Comparison of ENCODE assay signal across 24 cellular contexts in the genomic region with DNA sequence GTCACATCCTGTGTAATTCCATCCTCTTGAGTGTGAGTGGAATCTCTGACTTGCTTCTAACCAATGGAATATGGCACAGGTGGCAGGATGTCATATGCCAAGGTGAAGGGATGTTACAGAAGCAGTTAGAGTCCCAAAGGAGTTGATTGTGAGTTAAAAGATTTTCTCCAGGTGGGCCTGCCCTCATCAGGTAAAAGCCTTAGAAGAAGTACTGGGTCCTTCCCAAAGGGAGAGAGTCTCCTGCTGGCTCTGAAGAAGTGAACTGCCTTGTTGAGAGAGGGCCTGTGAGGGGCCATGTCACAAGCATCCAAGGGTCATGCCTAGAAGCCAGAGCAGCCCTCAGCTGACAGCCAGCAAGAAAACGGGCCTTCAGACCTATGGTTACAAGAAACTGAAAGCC. TPM values are rescaled to one million over a fixed set of nuclear protein-coding genes. Genes with fewer than 3 reads are reported as not detected.
A peak's percentile ranks its signal among the peaks of the same experiment; 100 is the strongest.
DNase-seq lines count a peak whose midpoint lies in the region; ATAC-seq, FAIRE-seq and TF ChIP-seq lines count a peak whose summit lies in the region.
"Had no signal": no experiment of that assay in that cellular context is flagged by ENCODE, and none has a peak within 500 bp of the region (broad histone marks: within the 10 kb centered on the region; RNA-seq: fewer than 3 reads in every experiment).

No MANE protein-coding gene starts in this region.

- CTCF ChIA-PET in Calu3 (lab: Charles Lee) = no interaction called here

- peak; percentile 52 for DNase-seq in activated CD8-positive, alpha-beta memory T cell treated with anti-CD3 and anti-CD28 coated beads for 24 hours
- DNase-seq in activated CD8-positive, alpha-beta memory T cell treated with anti-CD3 and anti-CD28 coated beads, Interleukin-2, amount 50 U/mL, for 4 hours = no peak
- DNase-seq in Calu3 (no peak), NCI-H1105 (lab: John Stamatoyannopoulos, UW) (no peak), GM12892 (ENCODE audit: insufficient read length) (no peak)
- no peak for DNase-seq in activated naive CD8-positive, alpha-beta T cell treated with anti-CD3 and anti-CD28 coated beads, Interleukin-2, amount 10 ng/mL, durations not matched to agents 7 days and 5 days
- no peak for DNase-seq in naive thymus-derived CD8-positive, alpha-beta T cell
- DNase-seq: activated naive CD4-positive, alpha-beta T cell; aorta; central memory CD4-positive, alpha-beta T cell; DMS 273 treated with DMSO at 0.1 percent for 48 hours; foreskin keratinocyte; immature natural killer cell; MG63; NCI-H1436; posterior cingulate gyrus had no signal

- ATAC-seq in activated naive CD8-positive, alpha-beta T cell treated with anti-CD3 and anti-CD28 coated beads, Interleukin-2, amount 10 ng/mL, durations not matched to agents 7 days and 5 days (ENCODE audit: low read depth) = no peak
- no peak for ATAC-seq in naive thymus-derived CD8-positive, alpha-beta T cell
- ATAC-seq in GM19463 (IDR thresholded peaks at IDR 0.05; ENCODE audit: unreplicated experiment) = no peak
- ATAC-seq: foreskin keratinocyte, left lobe of liver, Right ventricle myocardium inferior, sciatic nerve had no signal

- H3K9me3 Mint-ChIP-seq in Calu3 (ENCODE audit: low read depth, unreplicated experiment) = no peaks in the 10 kb centered on the region
- H3K9me3 Mint-ChIP-seq in activated naive CD8-positive, alpha-beta T cell treated with anti-CD3 and anti-CD28 coated beads, Interleukin-2, amount 10 ng/mL, durations not matched to agents 7 days and 5 days = no peaks in the 10 kb centered on the region
- no peaks in the 10 kb centered on the region for H3K9me3 Mint-ChIP-seq in naive thymus-derived CD8-positive, alpha-beta T cell
- H3K9me3 Mint-ChIP-seq: neural crest cell had no signal

- peaks cover 71% of the 10 kb centered on the region for H3K36me3 Mint-ChIP-seq in Calu3 (ENCODE audit: insufficient read depth, unreplicated experiment)
- H3K36me3 Mint-ChIP-seq in activated naive CD8-positive, alpha-beta T cell treated with anti-CD3 and anti-CD28 coated beads, Interleukin-2, amount 10 ng/mL, durations not matched to agents 7 days and 5 days = peaks cover 32% of the 10 kb centered on the region
- H3K36me3 Mint-ChIP-seq in naive thymus-derived CD8-positive, alpha-beta T cell = peaks cover 0 to 28% (median 11%) of the 10 kb centered on the region in 3 donors
- H3K36me3 Mint-ChIP-seq: immature natural killer cell had no signal

- no peaks in the 10 kb centered on the region for H3K27me3 Mint-ChIP-seq in Calu3 (ENCODE audit: unreplicated experiment)
- H3K27me3 Mint-ChIP-seq in activated naive CD8-positive, alpha-beta T cell treated with anti-CD3 and anti-CD28 coated beads, Interleukin-2, amount 10 ng/mL, durations not matched to agents 7 days and 5 days = no peaks in the 10 kb centered on the region
- H3K27me3 Mint-ChIP-seq in naive thymus-derived CD8-positive, alpha-beta T cell = no peaks in the 10 kb centered on the region
- H3K27me3 Mint-ChIP-seq: type B pancreatic cell had no signal

- BruUV-seq in Calu3 (replicated peaks; lab: Mats Ljungman, UMichigan) = no TSS peak

- FAIRE-seq in GM12892 (lab: Jason Lieb, UNC) = no peak
- FAIRE-seq: H54 had no signal

- TF ChIP-seq CTCF in Calu3 (IDR thresholded peaks at IDR 0.05; ENCODE audit: unreplicated experiment) = no peak

- H3K4me1 Mint-ChIP-seq in Calu3 (ENCODE audit: low read depth, unreplicated experiment) = peaks cover 83% of the 10 kb centered on the region
- H3K4me1 Mint-ChIP-seq in activated naive CD8-positive, alpha-beta T cell treated with anti-CD3 and anti-CD28 coated beads, Interleukin-2, amount 10 ng/mL, durations not matched to agents 7 days and 5 days = peaks cover 45% of the 10 kb centered on the region
- peaks cover 30 to 90% (median 84%) of the 10 kb centered on the region in 4 donors for H3K4me1 Mint-ChIP-seq in naive thymus-derived CD8-positive, alpha-beta T cell

- intact Hi-C loops in Calu3 (cut with micrococcal nuclease; ENCODE audit: unreplicated experiment) = loop anchor here (5.0 kb wide), 1 partner anchor 63 kb away; no protein-coding TSS in a partner anchor

- TF ChIP-seq POLR2A in GM12892 (IDR thresholded peaks at IDR 0.05; ENCODE audit: low read depth, low read length) = no peak

- H3K4me3 Mint-ChIP-seq in Calu3 (ENCODE audit: low read depth, unreplicated experiment) = no peak overlapping the region
- H3K4me3 Mint-ChIP-seq in activated naive CD8-positive, alpha-beta T cell treated with anti-CD3 and anti-CD28 coated beads, Interleukin-2, amount 10 ng/mL, durations not matched to agents 7 days and 5 days = no peak overlapping the region
- peak overlapping the region in 3 of 10 donors; percentile 30 to 56 (median 33) for H3K4me3 Mint-ChIP-seq in naive thymus-derived CD8-positive, alpha-beta T cell
- H3K4me3 Mint-ChIP-seq: immature natural killer cell, neural crest cell, type B pancreatic cell had no signal

- POLR2A ChIA-PET in activated naive CD8-positive, alpha-beta T cell treated with anti-CD3 and anti-CD28 coated beads, Interleukin-2, amount 10 ng/mL, durations not matched to agents 7 days and 5 days (lab: Charles Lee) = interaction anchor here (1.9 to 2.7 kb wide), 2 partner anchors 10 to 20 kb away, joined by 4 to 10 read pairs; no protein-coding TSS in a partner anchor
- POLR2A ChIA-PET in naive thymus-derived CD8-positive, alpha-beta T cell (lab: Charles Lee) = interaction anchor here (1.1 to 7.9 kb wide), 7 partner anchors 10 to 56 kb away, joined by 3 to 52 read pairs (median 14); no protein-coding TSS in a partner anchor

- peak overlapping the region; percentile 98 for H3K27ac Mint-ChIP-seq in Calu3 (ENCODE audit: unreplicated experiment)
- H3K27ac Mint-ChIP-seq in activated naive CD8-positive, alpha-beta T cell treated with anti-CD3 and anti-CD28 coated beads, Interleukin-2, amount 10 ng/mL, durations not matched to agents 7 days and 5 days = peak overlapping the region; percentile 58
- H3K27ac Mint-ChIP-seq in naive thymus-derived CD8-positive, alpha-beta T cell = peak overlapping the region; percentile 25 to 100 (median 74)
- H3K27ac Mint-ChIP-seq: type B pancreatic cell had no signal

RNA-seq across cellular contexts. Expression of a gene that starts 13.1 kb away (rescaled TPM):
- 113 and 131 TPM in 2 replicates for total RNA-seq in Calu3 (2022)
- 10 to 100 TPM; 45.3 to 49.0 TPM for total RNA-seq in activated naive CD8-positive, alpha-beta T cell treated with anti-CD3 and anti-CD28 coated beads, Interleukin-2, amount 10 ng/mL, durations not matched to agents 7 days and 5 days
- total RNA-seq in naive thymus-derived CD8-positive, alpha-beta T cell = 10 to 100 TPM; 46.4 to 48.8 TPM
- polyA plus RNA-seq in naive thymus-derived CD8-positive, alpha-beta T cell = 100 to 1,000 TPM in 1 of 3 donors, 10 to 100 TPM in 2; 67.4 to 122 (median 98.5) TPM
- 6.5 TPM for polyA plus RNA-seq in GM12892 (2012; ENCODE audit: missing spikeins)
- total RNA-seq: A673 had no signal
